In genomic region chr12:6782119-6782518, GRCh38 we compare ENCODE assay signal across 24 cellular contexts. TPM values are rescaled to one million over a fixed set of nuclear protein-coding genes. Genes with fewer than 3 reads are reported as not detected.
A peak's percentile ranks its signal among the peaks of the same experiment; 100 is the strongest.
DNase-seq lines count a peak whose midpoint lies in the region; ATAC-seq, FAIRE-seq and TF ChIP-seq lines count a peak whose summit lies in the region.
"Had no signal": no experiment of that assay in that cellular context is flagged by ENCODE, and none has a peak within 500 bp of the region (broad histone marks: within the 10 kb centered on the region; RNA-seq: fewer than 3 reads in every experiment).

No MANE protein-coding gene starts in this region.

- H3K27ac ChIP-seq in Karpas-422 (ENCODE audit: low read length): no peak overlapping the region
- no peak overlapping the region for H3K27ac ChIP-seq in GM12878 (ENCODE audit: control insufficient read depth, insufficient read depth)
- H3K27ac ChIP-seq: brain microvascular endothelial cell, HL-60, stomach, tibial artery had no signal

- H3K4me3 ChIP-seq in Karpas-422 (ENCODE audit: low read length): no peak overlapping the region
- no peak overlapping the region for H3K4me3 ChIP-seq in GM12878
- H3K4me3 ChIP-seq: dorsolateral prefrontal cortex, stomach, tibial artery had no signal

- RAD21 ChIA-PET in GM12878 (lab: Charles Lee; ENCODE audit: unreplicated experiment): interaction anchor here (0.9 to 5.4 kb wide), 3 partner anchors 29 to 87 kb away, joined by 3 to 42 read pairs (median 3); partner anchors contain the start of genes MLF2 and P3H3

- H3K4me1 ChIP-seq in Karpas-422 (ENCODE audit: low read length) (peaks cover 12% of the 10 kb centered on the region), GM12878 (ENCODE audit: control insufficient read depth, insufficient read depth, low read length) (peaks cover 12% of the 10 kb centered on the region; the same call in 1 of the 2 replicates)

- WGBS in GM12878 (ENCODE audit: insufficient coverage, insufficient replicate concordance, low lambda C conversion rate, missing lambda C conversion rate): 61% methylated on average over 6 of the region's 6 CpGs

- CTCF ChIA-PET in activated naive CD4-positive, alpha-beta T cell treated with anti-CD3 and anti-CD28 coated beads, Interleukin-2, amount 10 ng/mL, durations not matched to agents 7 days and 5 days (lab: Charles Lee): interaction anchor here (0.8 to 9.6 kb wide), 8 partner anchors 11 to 162 kb away, joined by 3 to 63 read pairs (median 4); partner anchors contain the start of gene PTMS
- CTCF ChIA-PET in GM12878 (lab: Yijun Ruan, JAX): interaction anchor here (1.1 to 12.7 kb wide), 7 partner anchors 12 to 228 kb away, joined by 3 to 221 read pairs (median 5); partner anchors contain the start of gene MLF2

- TF ChIP-seq RAD21 in GM12878 (IDR thresholded peaks at IDR 0.05; ENCODE audit: insufficient read depth, low read depth, low read length): no peak

- no peaks in the 10 kb centered on the region for H3K9me2 ChIP-seq in Karpas-422 (replicated peaks; ENCODE audit: insufficient read depth, low read length)

- H3K9me3 ChIP-seq in Karpas-422 (ENCODE audit: low read length) (no peaks in the 10 kb centered on the region), GM12878 (replicated peaks; ENCODE audit: control insufficient read depth, insufficient read depth, low read length) (no peaks in the 10 kb centered on the region)
- H3K9me3 ChIP-seq: stomach, tibial artery had no signal

- in situ Hi-C loops in GM12878 (cut with MboI): no loop called here

- TF ChIP-seq POLR2A in GM12878 (IDR thresholded peaks at IDR 0.05; ENCODE audit: low read depth, low read length): no peak

- H3K36me3 ChIP-seq in Karpas-422 (ENCODE audit: insufficient read depth, low read length): no peaks in the 10 kb centered on the region
- H3K36me3 ChIP-seq in GM12878 (ENCODE audit: control insufficient read depth in 2 of 2, insufficient read depth in 2 of 2, low read length in 1 of 2): no peaks in the 10 kb centered on the region
- H3K36me3 ChIP-seq: brain microvascular endothelial cell, stomach, tibial artery had no signal

- H3K9ac ChIP-seq in Karpas-422 (ENCODE audit: low read length): no peak overlapping the region
- H3K9ac ChIP-seq in GM12878 (ENCODE audit: control insufficient read depth, insufficient read depth, low read length): no peak overlapping the region

- FAIRE-seq in GM12878 (lab: Jason Lieb, UNC): no peak
- FAIRE-seq: GM18507 had no signal

- H3K9me3 Mint-ChIP-seq in activated naive CD4-positive, alpha-beta T cell treated with anti-CD3 and anti-CD28 coated beads, Interleukin-2, amount 10 ng/mL, durations not matched to agents 7 days and 5 days: no peaks in the 10 kb centered on the region
- H3K9me3 Mint-ChIP-seq: immature natural killer cell had no signal

- peaks cover 19% of the 10 kb centered on the region for H3K27me3 Mint-ChIP-seq in activated naive CD4-positive, alpha-beta T cell treated with anti-CD3 and anti-CD28 coated beads, Interleukin-2, amount 10 ng/mL, durations not matched to agents 7 days and 5 days

- H3K4me3 Mint-ChIP-seq in activated naive CD4-positive, alpha-beta T cell treated with anti-CD3 and anti-CD28 coated beads, Interleukin-2, amount 10 ng/mL, durations not matched to agents 7 days and 5 days: no peak overlapping the region
- H3K4me3 Mint-ChIP-seq: immature natural killer cell had no signal

- TF ChIP-seq CTCF in GM12878 (IDR thresholded peaks at IDR 0.05 in 2 of 3, conservative IDR thresholded peaks at IDR 0.05 in 1 of 3; ENCODE audit: control insufficient read depth in 2 of 3, extremely low read depth in 1 of 3, insufficient read depth in 1 of 3, low read depth in 3 of 3, low read length in 3 of 3): no peak

- H3K4me1 Mint-ChIP-seq in activated naive CD4-positive, alpha-beta T cell treated with anti-CD3 and anti-CD28 coated beads, Interleukin-2, amount 10 ng/mL, durations not matched to agents 7 days and 5 days: peaks cover 76% of the 10 kb centered on the region

- H2AFZ ChIP-seq in Karpas-422 (ENCODE audit: low read length): peak overlapping the region; percentile 52
- H2AFZ ChIP-seq in GM12878 (ENCODE audit: control insufficient read depth, low read depth, low read length): no peak overlapping the region

- POLR2A ChIA-PET in GM12878 (lab: Charles Lee): interaction anchor here (0.6 to 1.1 kb wide), 3 partner anchors 10 to 36 kb away, joined by 4 to 6 read pairs (median 5); no protein-coding TSS in a partner anchor

- BruUV-seq in GM12878 (replicated peaks; lab: Mats Ljungman, UMichigan): no TSS peak

- intact Hi-C loops in GM12878 (cut with micrococcal nuclease; ENCODE audit: unreplicated experiment): no loop called here

- H3K79me2 ChIP-seq in Karpas-422 (ENCODE audit: low read length): no peaks in the 10 kb centered on the region
- no peaks in the 10 kb centered on the region for H3K79me2 ChIP-seq in GM12878 (ENCODE audit: control insufficient read depth, insufficient read depth, low read length)

- no peaks in the 10 kb centered on the region for H3K36me3 Mint-ChIP-seq in activated naive CD4-positive, alpha-beta T cell treated with anti-CD3 and anti-CD28 coated beads, Interleukin-2, amount 10 ng/mL, durations not matched to agents 7 days and 5 days
- H3K36me3 Mint-ChIP-seq: immature natural killer cell had no signal

- H4K20me1 ChIP-seq in Karpas-422 (ENCODE audit: insufficient read depth, low read depth, low read length): no peaks in the 10 kb centered on the region
- H4K20me1 ChIP-seq in GM12878 (ENCODE audit: control insufficient read depth, insufficient read depth): no peaks in the 10 kb centered on the region

- H3K4me2 ChIP-seq in Karpas-422 (ENCODE audit: low read depth, low read length, poor library complexity, severe bottlenecking) (no peak overlapping the region), GM12878 (ENCODE audit: control insufficient read depth, insufficient read depth) (no peak overlapping the region)

- no peak for TF ChIP-seq EP300 in GM12878 (IDR thresholded peaks at IDR 0.05; ENCODE audit: borderline replicate concordance in 1 of 2, control insufficient read depth in 1 of 2, low read depth in 2 of 2, low read length in 2 of 2)

- SMC1A ChIA-PET in GM12878 (lab: Charles Lee; ENCODE audit: uncharacterized antibody, unreplicated experiment): interaction anchor here (0.8 to 6.6 kb wide), 5 partner anchors 10 to 88 kb away, joined by 3 to 84 read pairs (median 3); partner anchors contain the start of genes MLF2 and PTMS

- H3K27me3 ChIP-seq in Karpas-422 (ENCODE audit: low read length): no peaks in the 10 kb centered on the region
- H3K27me3 ChIP-seq in GM12878 (replicated peaks in 1 of 2; ENCODE audit: control insufficient read depth in 2 of 2, insufficient read depth in 2 of 2, low read length in 1 of 2): no peaks in the 10 kb centered on the region
- H3K27me3 ChIP-seq: brain microvascular endothelial cell, dorsolateral prefrontal cortex, tibial artery had no signal

- DNase-seq in activated naive CD4-positive, alpha-beta T cell treated with anti-CD3 and anti-CD28 coated beads, Interleukin-2, amount 10 ng/mL, durations not matched to agents 7 days and 5 days: no peak
- no peak for DNase-seq in activated naive CD4-positive, alpha-beta T cell treated with anti-CD3 and anti-CD28 coated beads, Interleukin-2, amount 50 U/mL, for 16 hours
- DNase-seq in Karpas-422: no peak
- DNase-seq in GM12878 (ENCODE audit: low read depth, low spot score): no peak
- DNase-seq in AG08395 (ENCODE audit: low spot score): no peak
- no peak for DNase-seq in foreskin melanocyte
- DNase-seq: activated CD4-positive, alpha-beta T cell treated with anti-CD3 and anti-CD28 coated beads, Interleukin-2, amount 50 U/mL, for 1 hour; activated effector memory CD4-positive, alpha-beta T cell treated with Interleukin-2 at 50 U/mL for 16 hours; brain microvascular endothelial cell; C1 segment of cervical spinal cord; dorsolateral prefrontal cortex; hypothalamus; immature natural killer cell; left colon; NCI-H1694; NCI-H446 treated with DMSO at 0.1 percent for 48 hours; NCI-H82; occipital lobe; stomach; tibial artery had no signal

- ATAC-seq in GM12878 (no peak), HG02852 (IDR thresholded peaks at IDR 0.05; ENCODE audit: unreplicated experiment) (no peak)
- ATAC-seq: HCT116, left colon had no signal

- H3K27ac Mint-ChIP-seq in activated naive CD4-positive, alpha-beta T cell treated with anti-CD3 and anti-CD28 coated beads, Interleukin-2, amount 10 ng/mL, durations not matched to agents 7 days and 5 days: peak overlapping the region; percentile 49
- H3K27ac Mint-ChIP-seq: immature natural killer cell had no signal

RNA-seq across cellular contexts. Expression of gene CD4, which starts 7.2 kb away (rescaled TPM):
- total RNA-seq in Karpas-422 (2014; rRNA removed; shearing (Covaris generic); ENCODE audit: low replicate concordance): not detected in 2 replicates
- not detected in 2 replicates for total RNA-seq in GM12878 (2013; cell fraction: nucleolus; rRNA removed)
- total RNA-seq in GM12878 (2014; rRNA removed) (0.40 and 0.49 TPM in 2 replicates), GM12878 (2014; rRNA removed; fragmentation: Illumina TruSeq; extraction: Trizol) (0.60 and 0.81 TPM in 2 replicates), GM12878 (2021) (1.6 and 1.8 TPM in 2 replicates)
- polyA plus RNA-seq in GM12878 (2011; ENCODE audit: low read depth): 0.07 TPM
- polyA plus RNA-seq in GM12878 (2011; rRNA removed) (0.27 and 0.29 TPM in 2 replicates), GM12878 (2014; fragmentation: Illumina TruSeq; extraction: Trizol) (1.5 and 2.4 TPM in 2 replicates), GM12878 (2014; fragmentation: Nextera tagmentation; extraction: Ambion mirVana) (under 1 TPM; 0.49 to 0.85 TPM), GM12878 (2014; rRNA removed) (0.85 and 1.3 TPM in 2 replicates), GM12878 (2016; fragmentation: Nextera tagmentation; extraction: Ambion mirVana) (under 1 TPM; 0.24 to 0.57 TPM)
- 0.22 and 0.28 TPM in 2 replicates for polyA plus RNA-seq in GM12878 (2011; cell fraction: cytosol; rRNA removed)
- 0.39 and 0.50 TPM in 2 replicates for polyA plus RNA-seq in GM12878 (2011; cell fraction: nucleus; rRNA removed)
- polyA plus RNA-seq in GM12878 (2012): 0.05 and 0.36 TPM in 2 replicates
- polyA minus RNA-seq in GM12878 (2011; rRNA and poly(A)+ RNA removed): 0.21 and 0.29 TPM in 2 replicates
- 0.40 TPM in 1 of 2 replicates, not detected in the other for polyA minus RNA-seq in GM12878 (2011; cell fraction: cytosol; rRNA and poly(A)+ RNA removed)
- polyA minus RNA-seq in GM12878 (2011; cell fraction: nucleus; rRNA and poly(A)+ RNA removed): not detected in 2 replicates

RNA-seq across cellular contexts. Expression of gene LAG3, which starts 9.8 kb away (rescaled TPM):
- 0.22 and 0.32 TPM in 2 replicates for total RNA-seq in Karpas-422 (2014; rRNA removed; shearing (Covaris generic); ENCODE audit: low replicate concordance)
- 2.0 and 2.8 TPM in 2 replicates for total RNA-seq in GM12878 (2013; cell fraction: nucleolus; rRNA removed)
- total RNA-seq in GM12878 (2014; rRNA removed) (0.79 and 1.3 TPM in 2 replicates), GM12878 (2014; rRNA removed; fragmentation: Illumina TruSeq; extraction: Trizol) (0.60 and 1.0 TPM in 2 replicates), GM12878 (2021) (4.2 and 5.2 TPM in 2 replicates)
- polyA plus RNA-seq in GM12878 (2011; ENCODE audit: low read depth): 1.3 TPM
- polyA plus RNA-seq in GM12878 (2011; rRNA removed) (0.26 and 0.52 TPM in 2 replicates), GM12878 (2014; fragmentation: Illumina TruSeq; extraction: Trizol) (0.97 and 1.1 TPM in 2 replicates), GM12878 (2014; fragmentation: Nextera tagmentation; extraction: Ambion mirVana) (under 1 TPM in 1 of 2 experiments, not detected in 1; 0.53 TPM), GM12878 (2014; rRNA removed) (2.3 and 2.4 TPM in 2 replicates), GM12878 (2016; fragmentation: Nextera tagmentation; extraction: Ambion mirVana) (1 to 10 TPM in 1 of 2 experiments, under 1 TPM in 1; 0.77 to 1.4 TPM)
- polyA plus RNA-seq in GM12878 (2011; cell fraction: cytosol; rRNA removed): 0.40 TPM in 2 replicates
- 2.3 and 3.7 TPM in 2 replicates for polyA plus RNA-seq in GM12878 (2011; cell fraction: nucleus; rRNA removed)
- polyA plus RNA-seq in GM12878 (2012): 4.2 and 4.3 TPM in 2 replicates
- 0.15 and 0.67 TPM in 2 replicates for polyA minus RNA-seq in GM12878 (2011; rRNA and poly(A)+ RNA removed)
- not detected in 2 replicates for polyA minus RNA-seq in GM12878 (2011; cell fraction: cytosol; rRNA and poly(A)+ RNA removed)
- polyA minus RNA-seq in GM12878 (2011; cell fraction: nucleus; rRNA and poly(A)+ RNA removed): 0.60 and 0.67 TPM in 2 replicates
- total RNA-seq: occipital lobe had no signal

RNA-seq across cellular contexts. Expression of gene PTMS, which starts 16.0 kb away (rescaled TPM):
- total RNA-seq in Karpas-422 (2014; rRNA removed; shearing (Covaris generic); ENCODE audit: low replicate concordance): 5.0 and 7.3 TPM in 2 replicates
- total RNA-seq in GM12878 (2013; cell fraction: nucleolus; rRNA removed): 3.9 and 4.2 TPM in 2 replicates
- 20.7 and 23.1 TPM in 2 replicates for total RNA-seq in GM12878 (2014; rRNA removed)
- total RNA-seq in GM12878 (2014; rRNA removed; fragmentation: Illumina TruSeq; extraction: Trizol): 31.8 and 34.0 TPM in 2 replicates
- total RNA-seq in GM12878 (2021): 127 and 131 TPM in 2 replicates
- polyA plus RNA-seq in GM12878 (2011; ENCODE audit: low read depth): 60.3 TPM
- 29.0 and 51.2 TPM in 2 replicates for polyA plus RNA-seq in GM12878 (2011; rRNA removed)
- 59.9 and 62.2 TPM in 2 replicates for polyA plus RNA-seq in GM12878 (2011; cell fraction: cytosol; rRNA removed)
- polyA plus RNA-seq in GM12878 (2011; cell fraction: nucleus; rRNA removed): 38.8 and 59.5 TPM in 2 replicates
- polyA plus RNA-seq in GM12878 (2012): 51.5 and 71.6 TPM in 2 replicates
- 41.3 and 90.6 TPM in 2 replicates for polyA plus RNA-seq in GM12878 (2014; fragmentation: Illumina TruSeq; extraction: Trizol)
- polyA plus RNA-seq in GM12878 (2014; fragmentation: Nextera tagmentation; extraction: Ambion mirVana): 1 to 10 TPM; 2.1 to 4.5 TPM
- polyA plus RNA-seq in GM12878 (2014; rRNA removed): 46.5 and 47.5 TPM in 2 replicates
- polyA plus RNA-seq in GM12878 (2016; fragmentation: Nextera tagmentation; extraction: Ambion mirVana): 10 to 100 TPM in 1 of 2 experiments, 1 to 10 TPM in 1; 4.9 to 27.8 TPM
- 9.1 and 13.0 TPM in 2 replicates for polyA minus RNA-seq in GM12878 (2011; rRNA and poly(A)+ RNA removed)
- 17.9 and 25.4 TPM in 2 replicates for polyA minus RNA-seq in GM12878 (2011; cell fraction: cytosol; rRNA and poly(A)+ RNA removed)
- 5.7 and 7.4 TPM in 2 replicates for polyA minus RNA-seq in GM12878 (2011; cell fraction: nucleus; rRNA and poly(A)+ RNA removed)

RNA-seq across cellular contexts. Expression of gene MLF2, which starts 29.2 kb away (rescaled TPM):
- total RNA-seq in Karpas-422 (2014; rRNA removed; shearing (Covaris generic); ENCODE audit: low replicate concordance): 183 and 263 TPM in 2 replicates
- total RNA-seq in GM12878 (2013; cell fraction: nucleolus; rRNA removed): 48.0 and 57.5 TPM in 2 replicates
- 131 and 139 TPM in 2 replicates for total RNA-seq in GM12878 (2014; rRNA removed)
- total RNA-seq in GM12878 (2014; rRNA removed; fragmentation: Illumina TruSeq; extraction: Trizol): 59.2 and 63.4 TPM in 2 replicates
- 125 and 129 TPM in 2 replicates for total RNA-seq in GM12878 (2021)
- 86.0 TPM for polyA plus RNA-seq in GM12878 (2011; ENCODE audit: low read depth)
- polyA plus RNA-seq in GM12878 (2011; rRNA removed): 122 and 172 TPM in 2 replicates
- 211 and 234 TPM in 2 replicates for polyA plus RNA-seq in GM12878 (2011; cell fraction: cytosol; rRNA removed)
- polyA plus RNA-seq in GM12878 (2011; cell fraction: nucleus; rRNA removed): 158 and 178 TPM in 2 replicates
- polyA plus RNA-seq in GM12878 (2012): 111 and 119 TPM in 2 replicates
- polyA plus RNA-seq in GM12878 (2014; fragmentation: Illumina TruSeq; extraction: Trizol): 91.6 and 111 TPM in 2 replicates
- 10 to 100 TPM; 13.5 to 21.5 TPM for polyA plus RNA-seq in GM12878 (2014; fragmentation: Nextera tagmentation; extraction: Ambion mirVana)
- polyA plus RNA-seq in GM12878 (2014; rRNA removed): 170 and 181 TPM in 2 replicates
- 100 to 1,000 TPM; 222 TPM for polyA plus RNA-seq in GM12878 (2016; fragmentation: Nextera tagmentation; extraction: Ambion mirVana)
- 138 and 158 TPM in 2 replicates for polyA minus RNA-seq in GM12878 (2011; rRNA and poly(A)+ RNA removed)
- 37.3 and 37.4 TPM in 2 replicates for polyA minus RNA-seq in GM12878 (2011; cell fraction: cytosol; rRNA and poly(A)+ RNA removed)
- polyA minus RNA-seq in GM12878 (2011; cell fraction: nucleus; rRNA and poly(A)+ RNA removed): 71.1 and 81.7 TPM in 2 replicates

RNA-seq across cellular contexts. Expression of gene GPR162, which starts 39.5 kb away (rescaled TPM):
- not detected in 2 replicates for total RNA-seq in Karpas-422 (2014; rRNA removed; shearing (Covaris generic); ENCODE audit: low replicate concordance)
- not detected in 2 replicates for total RNA-seq in GM12878 (2013; cell fraction: nucleolus; rRNA removed)
- total RNA-seq in GM12878 (2014; rRNA removed) (not detected in 2 replicates), GM12878 (2014; rRNA removed; fragmentation: Illumina TruSeq; extraction: Trizol) (not detected in 2 replicates), GM12878 (2021) (not detected in 2 replicates)
- polyA plus RNA-seq in GM12878 (2011; ENCODE audit: low read depth): not detected
- polyA plus RNA-seq in GM12878 (2011; rRNA removed) (0.09 TPM in 1 of 2 replicates, not detected in the other), GM12878 (2014; fragmentation: Illumina TruSeq; extraction: Trizol) (not detected in 2 replicates), GM12878 (2014; fragmentation: Nextera tagmentation; extraction: Ambion mirVana) (not detected), GM12878 (2014; rRNA removed) (not detected in 2 replicates), GM12878 (2016; fragmentation: Nextera tagmentation; extraction: Ambion mirVana) (not detected)
- 0.10 and 0.19 TPM in 2 replicates for polyA plus RNA-seq in GM12878 (2011; cell fraction: cytosol; rRNA removed)
- polyA plus RNA-seq in GM12878 (2011; cell fraction: nucleus; rRNA removed): 0.63 and 1.6 TPM in 2 replicates
- 0.24 TPM in 1 of 2 replicates, not detected in the other for polyA plus RNA-seq in GM12878 (2012)
- 0.26 TPM in 1 of 2 replicates, not detected in the other for polyA minus RNA-seq in GM12878 (2011; rRNA and poly(A)+ RNA removed)
- not detected in 2 replicates for polyA minus RNA-seq in GM12878 (2011; cell fraction: cytosol; rRNA and poly(A)+ RNA removed)
- polyA minus RNA-seq in GM12878 (2011; cell fraction: nucleus; rRNA and poly(A)+ RNA removed): not detected in 2 replicates
- polyA plus RNA-seq: immature natural killer cell had no signal
